In the genomic region with DNA sequence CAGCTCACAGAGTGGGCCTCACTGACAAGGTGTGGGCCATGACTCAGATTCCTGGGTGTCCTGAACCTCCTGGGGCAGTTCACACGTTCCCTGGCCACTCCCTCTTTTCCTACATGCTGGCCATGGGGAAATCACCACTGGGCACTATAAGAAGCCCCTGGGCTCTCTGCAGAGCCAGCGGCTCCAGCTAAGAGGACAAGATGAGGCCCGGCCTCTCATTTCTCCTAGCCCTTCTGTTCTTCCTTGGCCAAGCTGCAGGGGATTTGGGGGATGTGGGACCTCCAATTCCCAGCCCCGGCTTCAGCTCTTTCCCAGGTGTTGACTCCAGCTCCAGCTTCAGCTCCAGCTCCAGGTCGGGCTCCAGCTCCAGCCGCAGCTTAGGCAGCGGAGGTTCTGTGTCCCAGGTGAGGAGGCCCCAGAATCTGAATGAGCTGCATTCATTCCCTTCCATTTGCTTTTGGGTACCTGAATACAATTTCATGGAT, we compare ENCODE assay signal across 17 cellular contexts. TPM values are rescaled to one million over a fixed set of nuclear protein-coding genes. Genes with fewer than 3 reads are reported as not detected.
"Had no signal": no experiment of that assay in that cellular context is flagged by ENCODE, and none has a peak within 500 bp of the region (broad histone marks: within the 10 kb centered on the region; RNA-seq: fewer than 3 reads in every experiment).

A gene with protein sequence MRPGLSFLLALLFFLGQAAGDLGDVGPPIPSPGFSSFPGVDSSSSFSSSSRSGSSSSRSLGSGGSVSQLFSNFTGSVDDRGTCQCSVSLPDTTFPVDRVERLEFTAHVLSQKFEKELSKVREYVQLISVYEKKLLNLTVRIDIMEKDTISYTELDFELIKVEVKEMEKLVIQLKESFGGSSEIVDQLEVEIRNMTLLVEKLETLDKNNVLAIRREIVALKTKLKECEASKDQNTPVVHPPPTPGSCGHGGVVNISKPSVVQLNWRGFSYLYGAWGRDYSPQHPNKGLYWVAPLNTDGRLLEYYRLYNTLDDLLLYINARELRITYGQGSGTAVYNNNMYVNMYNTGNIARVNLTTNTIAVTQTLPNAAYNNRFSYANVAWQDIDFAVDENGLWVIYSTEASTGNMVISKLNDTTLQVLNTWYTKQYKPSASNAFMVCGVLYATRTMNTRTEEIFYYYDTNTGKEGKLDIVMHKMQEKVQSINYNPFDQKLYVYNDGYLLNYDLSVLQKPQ (plus strand): TSS at position 177 of the 485 bp plus-strand sequence. CDS start 24 bp downstream, at position 201.

- H3K9me3 ChIP-seq: heart left ventricle, right lobe of liver, spleen, upper lobe of right lung had no signal

- H3K4me1 Mint-ChIP-seq: activated CD4-positive, alpha-beta memory T cell treated with anti-CD3 and anti-CD28 coated beads, Interleukin-2, amount 10 ng/mL, durations not matched to agents 7 days and 5 days; activated naive CD8-positive, alpha-beta T cell treated with anti-CD3 and anti-CD28 coated beads, Interleukin-2, amount 10 ng/mL, durations not matched to agents 7 days and 5 days; stimulated activated naive B cell treated with anti-CD40 and anti-IgM and Interleukin-4, amounts not matched to agents 10 μg/mL and 1 μg/mL and 100 μg/mL, for 72 hours had no signal

- H3K4me1 ChIP-seq: heart left ventricle, right lobe of liver, spleen, upper lobe of right lung had no signal

- H3K36me3 Mint-ChIP-seq: activated naive CD8-positive, alpha-beta T cell treated with anti-CD3 and anti-CD28 coated beads, Interleukin-2, amount 10 ng/mL, durations not matched to agents 7 days and 5 days; stimulated activated naive B cell treated with anti-CD40 and anti-IgM and Interleukin-4, amounts not matched to agents 10 μg/mL and 1 μg/mL and 100 μg/mL, for 72 hours had no signal

- H3K27me3 Mint-ChIP-seq: activated CD4-positive, alpha-beta memory T cell treated with anti-CD3 and anti-CD28 coated beads, Interleukin-2, amount 10 ng/mL, durations not matched to agents 7 days and 5 days; activated naive CD8-positive, alpha-beta T cell treated with anti-CD3 and anti-CD28 coated beads, Interleukin-2, amount 10 ng/mL, durations not matched to agents 7 days and 5 days; progenitor cell of endocrine pancreas had no signal

- H3K9me3 Mint-ChIP-seq: activated CD4-positive, alpha-beta memory T cell treated with anti-CD3 and anti-CD28 coated beads, Interleukin-2, amount 10 ng/mL, durations not matched to agents 7 days and 5 days; activated naive CD8-positive, alpha-beta T cell treated with anti-CD3 and anti-CD28 coated beads, Interleukin-2, amount 10 ng/mL, durations not matched to agents 7 days and 5 days; activated T-cell treated with anti-CD3 and anti-CD28 coated beads, Interleukin-2, amount 50 U/mL, for 72 hours; stimulated activated naive B cell treated with anti-CD40 and anti-IgM and Interleukin-4, amounts not matched to agents 10 μg/mL and 1 μg/mL and 100 μg/mL, for 72 hours had no signal

- H3K4me3 ChIP-seq: heart left ventricle, right lobe of liver, spleen, upper lobe of right lung had no signal

- H3K27ac ChIP-seq: heart left ventricle, right lobe of liver, upper lobe of right lung had no signal

- DNase-seq: activated CD4-positive, alpha-beta memory T cell treated with anti-CD3 and anti-CD28 coated beads, Interleukin-2, amount 10 ng/mL, durations not matched to agents 7 days and 5 days; activated CD4-positive, alpha-beta T cell treated with anti-CD3 and anti-CD28 coated beads for 1 hour; activated naive CD8-positive, alpha-beta T cell treated with anti-CD3 and anti-CD28 coated beads, Interleukin-2, amount 10 ng/mL, durations not matched to agents 7 days and 5 days; activated T-cell treated with anti-CD3 and anti-CD28 coated beads, Interleukin-2, amount 50 U/mL, for 72 hours; aorta; heart left ventricle; islet precursor cell; nucleus accumbens; right lobe of liver; spleen; stimulated activated CD4-positive, alpha-beta T cell treated with anti-CD3 and anti-CD28 coated beads, Interleukin-1b, Interleukin-23, amount 100 ng/mL, for 48 hours; stimulated activated naive B cell treated with anti-CD40 and anti-IgM and Interleukin-4, amounts not matched to agents 10 μg/mL and 1 μg/mL and 100 μg/mL, for 72 hours; T-helper 9 cell; upper lobe of right lung had no signal

- H3K27ac Mint-ChIP-seq: activated CD4-positive, alpha-beta memory T cell treated with anti-CD3 and anti-CD28 coated beads, Interleukin-2, amount 10 ng/mL, durations not matched to agents 7 days and 5 days; activated naive CD8-positive, alpha-beta T cell treated with anti-CD3 and anti-CD28 coated beads, Interleukin-2, amount 10 ng/mL, durations not matched to agents 7 days and 5 days; activated T-cell treated with anti-CD3 and anti-CD28 coated beads, Interleukin-2, amount 50 U/mL, for 72 hours; progenitor cell of endocrine pancreas; stimulated activated naive B cell treated with anti-CD40 and anti-IgM and Interleukin-4, amounts not matched to agents 10 μg/mL and 1 μg/mL and 100 μg/mL, for 72 hours had no signal

- H3K27me3 ChIP-seq: right lobe of liver, upper lobe of right lung had no signal

- H3K4me3 Mint-ChIP-seq: activated CD4-positive, alpha-beta memory T cell treated with anti-CD3 and anti-CD28 coated beads, Interleukin-2, amount 10 ng/mL, durations not matched to agents 7 days and 5 days; activated naive CD8-positive, alpha-beta T cell treated with anti-CD3 and anti-CD28 coated beads, Interleukin-2, amount 10 ng/mL, durations not matched to agents 7 days and 5 days; activated T-cell treated with anti-CD3 and anti-CD28 coated beads, Interleukin-2, amount 50 U/mL, for 72 hours; stimulated activated naive B cell treated with anti-CD40 and anti-IgM and Interleukin-4, amounts not matched to agents 10 μg/mL and 1 μg/mL and 100 μg/mL, for 72 hours had no signal

- H3K36me3 ChIP-seq: heart left ventricle, right lobe of liver, spleen, upper lobe of right lung had no signal

RNA-seq across cellular contexts. Expression of the gene that starts here (rescaled TPM):
- total RNA-seq: activated CD4-positive, alpha-beta memory T cell treated with anti-CD3 and anti-CD28 coated beads, Interleukin-2, amount 10 ng/mL, durations not matched to agents 7 days and 5 days; activated naive CD8-positive, alpha-beta T cell treated with anti-CD3 and anti-CD28 coated beads, Interleukin-2, amount 10 ng/mL, durations not matched to agents 7 days and 5 days; activated T-cell treated with anti-CD3 and anti-CD28 coated beads, Interleukin-2, amount 50 U/mL, for 72 hours; bronchial epithelial cell; fibroblast of lung; progenitor cell of endocrine pancreas; upper lobe of right lung had no signal
- polyA plus RNA-seq: fibroblast of lung had no signal
